In the genomic region with DNA sequence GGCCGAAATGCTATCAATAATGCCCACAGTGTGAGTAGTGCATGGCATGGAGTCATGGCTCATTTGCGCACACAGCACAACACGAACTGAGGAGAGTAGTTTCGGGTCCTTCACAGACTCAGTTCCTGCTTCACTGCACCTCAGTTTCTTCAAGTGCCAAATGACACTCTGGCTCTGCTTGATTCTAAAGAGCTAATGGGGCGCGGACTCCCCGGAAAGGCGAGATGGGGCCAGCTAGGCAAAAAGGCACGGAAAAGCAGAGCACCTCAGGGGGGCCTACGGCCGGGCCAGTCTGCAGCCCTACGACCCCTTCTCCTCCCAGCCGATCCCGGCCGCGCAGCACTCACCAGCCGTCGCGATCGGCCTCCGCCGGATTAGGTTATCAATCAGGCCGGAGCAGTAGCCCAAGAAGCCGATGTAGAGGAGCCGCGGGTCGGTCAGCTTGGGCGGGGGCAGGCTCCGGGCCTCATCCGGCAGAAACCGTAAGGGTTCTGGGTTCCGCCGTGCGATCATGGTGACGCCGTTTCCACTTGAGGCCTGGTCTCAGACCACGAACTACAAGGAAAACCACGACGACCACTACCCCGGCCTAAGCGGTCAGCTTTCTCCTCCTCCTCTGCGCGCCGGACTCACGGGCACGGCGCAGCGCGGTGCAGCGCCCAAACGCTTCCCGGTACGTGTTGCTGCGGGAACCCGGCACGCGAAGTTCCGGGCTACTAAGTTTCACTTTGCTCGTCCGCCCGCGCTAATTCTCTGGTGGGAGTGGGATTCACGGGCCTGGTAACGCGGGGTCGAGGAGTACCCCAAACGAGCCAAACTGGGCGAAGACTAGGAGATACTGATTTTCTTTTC, we compare ENCODE assay signal across 8 cellular contexts. TPM values are rescaled to one million over a fixed set of nuclear protein-coding genes. Genes with fewer than 3 reads are reported as not detected.
DNase-seq lines count a peak whose midpoint lies in the region; ATAC-seq and TF ChIP-seq lines count a peak whose summit lies in the region.

A gene (minus strand): TSS at position 631 of the 852 bp plus-strand sequence. CDS start 118 bp downstream, at position 513.

- ATAC-seq in GM18873 (IDR thresholded peaks at IDR 0.05; ENCODE audit: low FRiP score, unreplicated experiment), result peak; percentile 61
- peak; percentile 75 for ATAC-seq in HG03159 (IDR thresholded peaks at IDR 0.05; ENCODE audit: unreplicated experiment)

- peak within 1 kb of the TSS; percentile 86 for H3K4me3 ChIP-seq in AG04450 (ENCODE audit: low read depth, low read length)
- peak within 1 kb of the TSS; percentile 92 for H3K4me3 ChIP-seq in choroid plexus epithelial cell (ENCODE audit: low read depth, low read length)

- H3K9me3 ChIP-seq in AG04450 (ENCODE audit: control insufficient read depth, insufficient read depth, low read length), result peaks cover 4% of the 10 kb centered on the region; the same call in 1 of the 2 replicates

- DNase-seq in AG04450 (ENCODE audit: low read depth, low spot score) (peak; percentile 57), NCI-H446 treated with DMSO at 0.1 percent for 48 hours (lab: John Stamatoyannopoulos, UW) (peak; percentile 41), choroid plexus epithelial cell (ENCODE audit: low read depth) (peak; percentile 89), kidney glomerular epithelial cell (lab: John Stamatoyannopoulos, UW) (peak; percentile 67)
- DNase-seq in activated CD4-positive, alpha-beta T cell treated with anti-CD3 and anti-CD28 coated beads for 24 hours (ENCODE audit: low read depth in 2 of 2), result peak; percentile 41 to 55
- peak; percentile 45 to 55 for DNase-seq in stimulated activated CD4-positive, alpha-beta T cell treated with anti-CD3 and anti-CD28 coated beads, Interleukin-15, amount 100 ng/mL, for 48 hours (ENCODE audit: low read depth in 2 of 2)

- CTCF ChIA-PET in AG04450 (lab: Charles Lee), result interaction anchor here (0.6 to 2.5 kb wide), 6 partner anchors 10 to 485 kb away, joined by 3 to 10 read pairs (median 4); no protein-coding TSS in a partner anchor

- H3K27ac ChIP-seq in AG04450 (ENCODE audit: low read depth, low read length), result peak within 1 kb of the TSS; percentile 77

- no peak; the same call in 1 of the 2 replicates for TF ChIP-seq CTCF in AG04450 (IDR thresholded peaks at IDR 0.05; ENCODE audit: low read depth, low read length)
- TF ChIP-seq CTCF in choroid plexus epithelial cell (conservative IDR thresholded peaks at IDR 0.05; ENCODE audit: low read depth, low read length), result no peak

- POLR2A ChIA-PET in AG04450 (lab: Yijun Ruan, JAX), result interaction anchor here (0.5 to 1.6 kb wide), 5 partner anchors 16 to 213 kb away, joined by 3 to 5 read pairs (median 3); a partner anchor contains a TSS

- no peaks in the 10 kb centered on the region for H3K27me3 ChIP-seq in AG04450 (ENCODE audit: control insufficient read depth, insufficient read depth, low read length)

RNA-seq across cellular contexts. Expression of the gene that starts here (rescaled TPM):
- 128 and 136 TPM in 2 replicates for polyA plus RNA-seq in AG04450 (2011; rRNA removed)
- polyA minus RNA-seq in AG04450 (2011; rRNA and poly(A)+ RNA removed), result 38.4 and 50.3 TPM in 2 replicates

Comparison
In these comparisons a context has a peak if more than half of its experiments do, and no peak if none do; other contexts are left out.
1. Peak in every context shown above with its lines: DNase-seq, ATAC-seq, H3K4me3 ChIP-seq and H3K27ac ChIP-seq.